In genomic region chr16:85688586-85689284, GRCh38 we compare ENCODE assay signal across 1 cellular context.
A peak's percentile ranks its signal among the peaks of the same experiment; 100 is the strongest.
TF ChIP-seq lines count a peak whose summit lies in the region.

Gene GINS2 (minus strand): TSS chr16:85688954. CDS start chr16:85688898, 56 bp downstream.

TF ChIP-seq in HCT116, 20 proteins besides CTCF, POLR2A, EP300 and RAD21 (continued from another document):
- TF ChIP-seq REST (IDR thresholded peaks at IDR 0.05; ENCODE audit: low read depth) (no peak), CBX3 (IDR thresholded peaks at IDR 0.05; ENCODE audit: low read depth) (no peak), JUND (IDR thresholded peaks at IDR 0.05) (no peak), FOSL1 (IDR thresholded peaks at IDR 0.05; ENCODE audit: low read depth) (no peak), YY1 (IDR thresholded peaks at IDR 0.05; ENCODE audit: extremely low read depth, insufficient replicate concordance, low read depth, low read length) (no peak), ZNF274 (IDR thresholded peaks at IDR 0.05; ENCODE audit: low read depth, low read length) (no peak), TCF7L2 (IDR thresholded peaks at IDR 0.05; ENCODE audit: borderline replicate concordance, extremely low read depth, insufficient read depth, insufficient read length) (no peak), ATF3 (IDR thresholded peaks at IDR 0.05) (no peak), SRF (IDR thresholded peaks at IDR 0.05; ENCODE audit: low read depth) (no peak), ELF1 (IDR thresholded peaks at IDR 0.05; ENCODE audit: borderline replicate concordance, low read depth) (no peak; the same call in 1 of the 2 replicates), SIN3A (IDR thresholded peaks at IDR 0.05; ENCODE audit: low read depth) (peak; percentile 87)
